Comparison of ENCODE assay signal across 8 cellular contexts in genomic region chr14:103386632-103387329, GRCh38. TPM values are rescaled to one million over a fixed set of nuclear protein-coding genes. Genes with fewer than 3 reads are reported as not detected.
DNase-seq lines count a peak whose midpoint lies in the region; ATAC-seq and TF ChIP-seq lines count a peak whose summit lies in the region.

No MANE protein-coding gene starts in this region.

- CTCF ChIA-PET in AG04449 (lab: Yijun Ruan, JAX) = interaction anchor here (0.9 to 2.2 kb wide), 5 partner anchors 9 to 311 kb away, joined by 3 to 8 read pairs (median 3); partner anchors contain the start of gene EIF5

- TF ChIP-seq CTCF in AG04449 (IDR thresholded peaks at IDR 0.05; ENCODE audit: insufficient read depth, low read length, missing control alignments) (no peak), brain microvascular endothelial cell (IDR thresholded peaks at IDR 0.05; ENCODE audit: low read depth, low read length, missing control alignments) (no peak), lower lobe of right lung (IDR thresholded peaks at IDR 0.05) (no peak), upper lobe of right lung (IDR thresholded peaks at IDR 0.05) (no peak)

- H3K27me3 ChIP-seq in brain microvascular endothelial cell (replicated peaks) (no peaks in the 10 kb centered on the region), lower lobe of right lung (ENCODE audit: low read depth) (no peaks in the 10 kb centered on the region), upper lobe of right lung (no peaks in the 10 kb centered on the region)

- H3K4me3 ChIP-seq in AG04449 (ENCODE audit: low read depth, low read length) (peak overlapping the region; percentile 95), brain microvascular endothelial cell (ENCODE audit: low read depth, low read length) (peak overlapping the region; percentile 99), lower lobe of right lung (peak overlapping the region; percentile 88), upper lobe of right lung (peak overlapping the region; percentile 91)

- H3K9me3 ChIP-seq in lower lobe of right lung (no peaks in the 10 kb centered on the region), upper lobe of right lung (no peaks in the 10 kb centered on the region)

- intact Hi-C loops in lower lobe of right lung (cut with DNase I) = no loop called here
- intact Hi-C loops in upper lobe of right lung (cut with DNase I) = no loop called here

- no peak for DNase-seq in AG04449 (ENCODE audit: low read depth, low spot score)
- DNase-seq in HT-29 (ENCODE audit: low spot score) = peak; percentile 19
- DNase-seq in brain microvascular endothelial cell = no peak
- DNase-seq in lower lobe of right lung = no peak
- DNase-seq in upper lobe of right lung = no peak
- no peak for DNase-seq in SHP77 (lab: John Stamatoyannopoulos, UW)

- ATAC-seq in lower lobe of right lung (no peak), upper lobe of right lung (no peak), HG02798 (IDR thresholded peaks at IDR 0.05; ENCODE audit: poor library complexity, unreplicated experiment) (no peak), GM18519 (IDR thresholded peaks at IDR 0.05; ENCODE audit: low FRiP score, unreplicated experiment) (no peak)

- POLR2A ChIA-PET in AG04449 (lab: Yijun Ruan, JAX) = interaction anchor here (0.9 kb wide), 1 partner anchor 53 kb away, joined by 3 read pairs; the partner anchor contains the start of gene EIF5

- H3K4me1 ChIP-seq in lower lobe of right lung (peaks cover 52% of the 10 kb centered on the region), upper lobe of right lung (peaks cover 44% of the 10 kb centered on the region)

- H3K36me3 ChIP-seq in brain microvascular endothelial cell (replicated peaks) = no peaks in the 10 kb centered on the region
- H3K36me3 ChIP-seq in lower lobe of right lung = no peaks in the 10 kb centered on the region
- no peaks in the 10 kb centered on the region for H3K36me3 ChIP-seq in upper lobe of right lung

- in situ Hi-C loops in brain microvascular endothelial cell (cut with HindIII; ENCODE audit: low pct_ligation_motif_present, low sequenced_read_pairs) = no loop called here

- H3K27ac ChIP-seq in brain microvascular endothelial cell (no peak overlapping the region), lower lobe of right lung (peak overlapping the region; percentile 98), upper lobe of right lung (peak overlapping the region; percentile 98)

RNA-seq across cellular contexts. Expression of gene MARK3, which starts 1.6 kb away (rescaled TPM):
- 33.2 and 43.0 TPM in 2 replicates for total RNA-seq in HT-29 (2014; rRNA removed; shearing (Covaris generic))
- total RNA-seq in lower lobe of right lung (99.4 TPM), upper lobe of right lung (105 TPM)

RNA-seq across cellular contexts. Expression of gene EIF5, which starts 52.7 kb away (rescaled TPM):
- total RNA-seq in HT-29 (2014; rRNA removed; shearing (Covaris generic)) = 63.7 and 68.0 TPM in 2 replicates
- 266 TPM for total RNA-seq in lower lobe of right lung
- total RNA-seq in upper lobe of right lung = 245 TPM
